In genomic region chr2:78749648-78750047, GRCh38 we compare ENCODE assay signal across 23 cellular contexts.
"Had no signal": no experiment of that assay in that cellular context is flagged by ENCODE, and none has a peak within 500 bp of the region (broad histone marks: within the 10 kb centered on the region; RNA-seq: fewer than 3 reads in every experiment).

No MANE protein-coding gene starts in this region.

- H3K9me3 ChIP-seq: colonic mucosa, esophagus squamous epithelium, gastrocnemius medialis, heart right ventricle, lower lobe of right lung, mucosa of descending colon had no signal

- DNase-seq: colonic mucosa; cortex of kidney; effector CD8-positive, alpha-beta T cell; effector memory CD8-positive, alpha-beta T cell; endodermal cell; erythroblast; esophagus squamous epithelium; foreskin fibroblast; foreskin melanocyte; gastrocnemius medialis; glutamatergic neuron; head of caudate nucleus; heart right ventricle; hippocampal formation; left cardiac atrium; left lung; left ventricle myocardium superior; lower lobe of right lung; mesenchymal stem cell; mucosa of descending colon had no signal

- H3K27ac ChIP-seq: colonic mucosa, epithelial cell of prostate, esophagus squamous epithelium, gastrocnemius medialis, heart right ventricle, left lung, lower lobe of right lung had no signal

- H3K4me3 ChIP-seq: colonic mucosa, esophagus squamous epithelium, gastrocnemius medialis, heart right ventricle, left lung, lower lobe of right lung, mucosa of descending colon had no signal

- H3K36me3 ChIP-seq: colonic mucosa, esophagus squamous epithelium, gastrocnemius medialis, heart right ventricle, left lung, lower lobe of right lung had no signal

- FAIRE-seq: islet of Langerhans, keratinocyte had no signal

- H3K27me3 ChIP-seq: colonic mucosa, esophagus squamous epithelium, gastrocnemius medialis, heart right ventricle, left lung had no signal

- H3K4me1 ChIP-seq: colonic mucosa, esophagus squamous epithelium, heart right ventricle, left lung, lower lobe of right lung had no signal
